In genomic region chr19:28575816-28576215, GRCh38 we compare ENCODE assay signal across 17 cellular contexts.
DNase-seq lines count a peak whose midpoint lies in the region; ATAC-seq and TF ChIP-seq lines count a peak whose summit lies in the region.
"Had no signal": no experiment of that assay in that cellular context is flagged by ENCODE, and none has a peak within 500 bp of the region (broad histone marks: within the 10 kb centered on the region; RNA-seq: fewer than 3 reads in every experiment).

No MANE protein-coding gene starts in this region.

- no peaks in the 10 kb centered on the region for H3K36me3 ChIP-seq in DND-41 (ENCODE audit: insufficient read depth, low read length)

- ATAC-seq in DND-41 (ENCODE audit: insufficient read depth, low read depth) (no peak), T-helper 17 cell (no peak)
- ATAC-seq: HCT116 had no signal

- H3K79me2 ChIP-seq in DND-41 (ENCODE audit: insufficient read depth, low read length), result no peaks in the 10 kb centered on the region

- DNase-seq in DND-41 (no peak), T-helper 17 cell (no peak), coronary artery (ENCODE audit: low spot score) (peak; percentile 56), immature natural killer cell (peak in 2 of 3 donors; percentile 21 to 22), NCI-H524 (lab: John Stamatoyannopoulos, UW) (no peak), GM13977 (ENCODE audit: low spot score) (no peak), NCI-H2081 treated with DMSO at 0.1 percent for 48 hours (lab: John Stamatoyannopoulos, UW) (no peak)
- DNase-seq in activated naive CD4-positive, alpha-beta T cell (lab: John Stamatoyannopoulos, UW), result no peak
- DNase-seq: C1 segment of cervical spinal cord; Calu3; CD4-positive, alpha-beta memory T cell; COR-L47; DMS53; DMS79 treated with DMSO at 0.1 percent for 48 hours; GM23248; H9 had no signal

- H2AFZ ChIP-seq in DND-41 (ENCODE audit: low read depth, low read length), result no peak overlapping the region
- H2AFZ ChIP-seq: GM23248 had no signal

- no peaks in the 10 kb centered on the region for H3K27me3 ChIP-seq in DND-41 (ENCODE audit: insufficient read depth, low read length, poor library complexity)

- peaks cover 2% of the 10 kb centered on the region for H3K36me3 Mint-ChIP-seq in T-helper 17 cell (ENCODE audit: low read depth)
- peaks cover 0 to 5% (median 4%) of the 10 kb centered on the region in 3 donors for H3K36me3 Mint-ChIP-seq in immature natural killer cell
- H3K36me3 Mint-ChIP-seq: CD4-positive, alpha-beta memory T cell had no signal

- no peaks in the 10 kb centered on the region for H4K20me1 ChIP-seq in DND-41 (ENCODE audit: insufficient read depth, low read length)

- in situ Hi-C loops in GM13977 (cut with MboI; ENCODE audit: low pct_unique_long_range_greater_than_20kb, low sequenced_read_pairs, unreplicated experiment), result no loop called here

- H3K4me1 ChIP-seq in DND-41 (ENCODE audit: insufficient read depth, low read length), result peaks cover 31% of the 10 kb centered on the region

- H3K9me3 ChIP-seq in DND-41 (ENCODE audit: insufficient read depth, low read length, severe bottlenecking) (no peaks in the 10 kb centered on the region), T-helper 17 cell (ENCODE audit: control insufficient read depth, low read length, poor library complexity, severe bottlenecking) (no peaks in the 10 kb centered on the region)

- H3K27ac ChIP-seq in DND-41 (ENCODE audit: low read length) (peak overlapping the region; percentile 71), coronary artery (no peak overlapping the region)
- H3K27ac ChIP-seq: GM23248 had no signal

- H3K4me1 Mint-ChIP-seq in T-helper 17 cell (no peaks in the 10 kb centered on the region), immature natural killer cell (peaks cover 37 to 62% of the 10 kb centered on the region in 2 donors)
- H3K4me1 Mint-ChIP-seq: CD4-positive, alpha-beta memory T cell had no signal

- H3K9me3 Mint-ChIP-seq in immature natural killer cell, result peaks cover 3 to 20% (median 10%) of the 10 kb centered on the region in 6 donors

- H3K4me3 ChIP-seq in DND-41 (ENCODE audit: low read depth in 1 of 2, low read length in 2 of 2) (no peak overlapping the region), coronary artery (no peak overlapping the region)
- H3K4me3 ChIP-seq: GM23248 had no signal

- TF ChIP-seq CTCF in DND-41 (IDR thresholded peaks at IDR 0.05; ENCODE audit: borderline replicate concordance, extremely low read depth, low read length, poor library complexity, severe bottlenecking), result no peak
- TF ChIP-seq CTCF in coronary artery (IDR thresholded peaks at IDR 0.05), result no peak
- TF ChIP-seq CTCF in GM13977 (IDR thresholded peaks at IDR 0.05; ENCODE audit: extremely low read depth, insufficient read depth, missing control alignments), result no peak

- no peak overlapping the region for H3K9ac ChIP-seq in DND-41 (ENCODE audit: low read depth, low read length)
- H3K9ac ChIP-seq: GM23248 had no signal

- H3K4me2 ChIP-seq in DND-41 (ENCODE audit: insufficient read depth, low read length), result no peak overlapping the region

- peak overlapping the region; percentile 31 for H3K4me3 Mint-ChIP-seq in T-helper 17 cell
- peak overlapping the region in 2 of 5 donors; percentile 5 to 56 for H3K4me3 Mint-ChIP-seq in immature natural killer cell
- H3K4me3 Mint-ChIP-seq: CD4-positive, alpha-beta memory T cell; H9 had no signal

- H3K27ac Mint-ChIP-seq in T-helper 17 cell (no peak overlapping the region), immature natural killer cell (peak overlapping the region; percentile 75 to 97 (median 87))
- H3K27ac Mint-ChIP-seq: CD4-positive, alpha-beta memory T cell had no signal

- no peaks in the 10 kb centered on the region for H3K27me3 Mint-ChIP-seq in T-helper 17 cell
- H3K27me3 Mint-ChIP-seq in immature natural killer cell (ENCODE audit: low read depth in 3 of 3), result peaks cover 0 to 14% (median 9%) of the 10 kb centered on the region in 3 donors
- H3K27me3 Mint-ChIP-seq: CD4-positive, alpha-beta memory T cell had no signal

Comparison
In these comparisons a context has a peak if more than half of its experiments do, and no peak if none do; other contexts are left out.
1. DNase-seq: peak in coronary artery (single experiment) and immature natural killer cell (2 of 3); none in DND-41 (single experiment), T-helper 17 cell (0 of 3), activated naive CD4-positive, alpha-beta T cell (0 of 4), NCI-H524 (0 of 2), GM13977 (single experiment) and NCI-H2081 treated with DMSO at 0.1 percent for 48 hours (single experiment).